33 cellular contexts compared by ENCODE assay signal in genomic region chr7:67414858-67415257, GRCh38.
A peak's percentile ranks its signal among the peaks of the same experiment; 100 is the strongest.
DNase-seq lines count a peak whose midpoint lies in the region; ATAC-seq, FAIRE-seq and TF ChIP-seq lines count a peak whose summit lies in the region.
"Had no signal": no experiment of that assay in that cellular context is flagged by ENCODE, and none has a peak within 500 bp of the region (broad histone marks: within the 10 kb centered on the region; RNA-seq: fewer than 3 reads in every experiment).

No MANE protein-coding gene starts in this region.

- TF ChIP-seq POLR2A in HepG2 (IDR thresholded peaks at IDR 0.05; ENCODE audit: insufficient read depth in 1 of 2, low read depth in 2 of 2, low read length in 2 of 2) (no peak), right lobe of liver (IDR thresholded peaks at IDR 0.05) (no peak), adrenal gland (IDR thresholded peaks at IDR 0.05) (no peak)

- H3K27me3 Mint-ChIP-seq in chondrocyte (ENCODE audit: low read depth) = peaks cover 8% of the 10 kb centered on the region
- H3K27me3 Mint-ChIP-seq: CD4-positive, CD25-positive, alpha-beta regulatory T cell had no signal

- no peak overlapping the region for H2AFZ ChIP-seq in HepG2 (ENCODE audit: low read length)

- no peak overlapping the region for H3K4me3 Mint-ChIP-seq in chondrocyte (ENCODE audit: unreplicated experiment)
- H3K4me3 Mint-ChIP-seq: B cell; CD14-positive monocyte; CD4-positive, alpha-beta memory T cell; CD4-positive, alpha-beta T cell; CD4-positive, CD25-positive, alpha-beta regulatory T cell; CD8-positive, alpha-beta memory T cell; CD8-positive, alpha-beta T cell had no signal

- H3K27ac ChIP-seq in HepG2 (ENCODE audit: extremely low read length, insufficient read depth, low read length) (no peak overlapping the region), right lobe of liver (no peak overlapping the region), adrenal gland (no peak overlapping the region)
- H3K27ac ChIP-seq: 22Rv1; A549; BLaER1; BLaER1 treated with 17β-estradiol and CSF1 and Interleukin-3, amounts not matched to agents 10 nM and 100 nM; C4-2B had no signal

- CTCF ChIA-PET in HepG2 (lab: Yijun Ruan, JAX; ENCODE audit: low intra/inter-chr PET ratio, low total read pairs) = no interaction called here

- TF ChIP-seq CTCF in HepG2 (CRISPR knock-in tag; IDR thresholded peaks at IDR 0.05) (no peak), right lobe of liver (IDR thresholded peaks at IDR 0.05) (no peak), chondrocyte (IDR thresholded peaks at IDR 0.05) (no peak), adrenal gland (IDR thresholded peaks at IDR 0.05) (no peak)

- peaks cover 17% of the 10 kb centered on the region for H3K9me3 Mint-ChIP-seq in chondrocyte (ENCODE audit: low read depth)

- peaks cover 3% of the 10 kb centered on the region for H3K36me3 Mint-ChIP-seq in chondrocyte (ENCODE audit: low read depth)
- H3K36me3 Mint-ChIP-seq: CD14-positive monocyte; CD4-positive, CD25-positive, alpha-beta regulatory T cell; CD8-positive, alpha-beta T cell had no signal

- ATAC-seq in HepG2 (no peak), right lobe of liver (no peak)
- ATAC-seq: A549; CD8-positive, alpha-beta T cell had no signal

- no peak overlapping the region for H3K9ac ChIP-seq in HepG2 (ENCODE audit: insufficient read depth, low read depth, low read length)
- H3K9ac ChIP-seq: BLaER1; BLaER1 treated with 17β-estradiol and CSF1 and Interleukin-3, amounts not matched to agents 10 nM and 100 nM had no signal

- intact Hi-C loops in HepG2 (cut with micrococcal nuclease; ENCODE audit: unreplicated experiment) (no loop called here), right lobe of liver (cut with DNase I) (no loop called here), adrenal gland (cut with DNase I) (no loop called here)

- FAIRE-seq in HepG2 (lab: Jason Lieb, UNC) = no peak
- FAIRE-seq: A204.1, A549, D721Med had no signal

- H3K36me3 ChIP-seq in HepG2 (replicated peaks in 1 of 2; ENCODE audit: control insufficient read depth in 1 of 2, insufficient read depth in 2 of 2, low read length in 2 of 2) (no peaks in the 10 kb centered on the region), right lobe of liver (no peaks in the 10 kb centered on the region), adrenal gland (replicated peaks in 1 of 2) (no peaks in the 10 kb centered on the region)
- H3K36me3 ChIP-seq: BE2C; BLaER1; BLaER1 treated with 17β-estradiol and CSF1 and Interleukin-3, amounts not matched to agents 10 nM and 100 nM had no signal

- no peak overlapping the region for H3K4me2 ChIP-seq in HepG2 (ENCODE audit: low read depth, low read length)
- H3K4me2 ChIP-seq: A549; BLaER1; BLaER1 treated with 17β-estradiol and CSF1 and Interleukin-3, amounts not matched to agents 10 nM and 100 nM had no signal

- TF ChIP-seq EP300 in HepG2 (IDR thresholded peaks at IDR 0.05; ENCODE audit: low read depth in 2 of 2, low read length in 2 of 2) (no peak), HepG2 (CRISPR knock-in tag; IDR thresholded peaks at IDR 0.05; ENCODE audit: borderline replicate concordance) (no peak)

- no peaks in the 10 kb centered on the region for H4K20me1 ChIP-seq in HepG2 (ENCODE audit: insufficient read depth, low read length)
- H4K20me1 ChIP-seq: BLaER1; BLaER1 treated with 17β-estradiol and CSF1 and Interleukin-3, amounts not matched to agents 10 nM and 100 nM had no signal

- DNase-seq in HepG2 (ENCODE audit: low spot score) (no peak), right lobe of liver (no peak), chondrocyte (ENCODE audit: low spot score) (peak; percentile 2), adrenal gland (no peak)
- DNase-seq: 8988T; ACHN; AML-193; BE2C; C1 segment of cervical spinal cord; Caco-2; Calu3; CD4-positive, alpha-beta memory T cell; CD4-positive, alpha-beta T cell; CD4-positive, CD25-positive, alpha-beta regulatory T cell; CD8-positive, alpha-beta memory T cell; CD8-positive, alpha-beta T cell; COR-L47; DMS 273 treated with DMSO at 0.1 percent for 48 hours; DMS153; DMS53; DMS79; DMS79 treated with DMSO at 0.1 percent for 48 hours; DND-41; EL had no signal

- H3K79me2 ChIP-seq in HepG2 (ENCODE audit: insufficient read depth, low read length) = no peaks in the 10 kb centered on the region

- no peaks in the 10 kb centered on the region for H3K4me1 ChIP-seq in HepG2 (ENCODE audit: insufficient read depth, low read length)
- H3K4me1 ChIP-seq in right lobe of liver = no peaks in the 10 kb centered on the region
- no peaks in the 10 kb centered on the region for H3K4me1 ChIP-seq in adrenal gland (replicated peaks in 1 of 2)
- H3K4me1 ChIP-seq: A549; BE2C; BLaER1; BLaER1 treated with 17β-estradiol and CSF1 and Interleukin-3, amounts not matched to agents 10 nM and 100 nM; Caco-2 had no signal

- H3K4me3 ChIP-seq in HepG2 (replicated peaks in 1 of 3; ENCODE audit: insufficient read depth in 1 of 3, low read depth in 2 of 3, low read length in 3 of 3) (no peak overlapping the region), right lobe of liver (no peak overlapping the region), adrenal gland (no peak overlapping the region)
- H3K4me3 ChIP-seq: A549; BLaER1; BLaER1 treated with 17β-estradiol and CSF1 and Interleukin-3, amounts not matched to agents 10 nM and 100 nM had no signal

- in situ Hi-C loops in HepG2 (cut with HindIII; ENCODE audit: extremely low pct_ligation_motif_present, low pct_unique_long_range_greater_than_20kb) = no loop called here

- BruUV-seq in HepG2 (replicated peaks; lab: Mats Ljungman, UMichigan) = no TSS peak

- H3K9me3 ChIP-seq in HepG2 (ENCODE audit: low read length) = no peaks in the 10 kb centered on the region
- no peaks in the 10 kb centered on the region for H3K9me3 ChIP-seq in right lobe of liver
- no peaks in the 10 kb centered on the region for H3K9me3 ChIP-seq in adrenal gland (replicated peaks in 1 of 3)
- H3K9me3 ChIP-seq: A549, BE2C, Caco-2 had no signal

- peaks cover 0 to 9% of the 10 kb centered on the region in 2 experiments; a peak in 1 of 5 replicates for H3K27me3 ChIP-seq in HepG2 (ENCODE audit: control insufficient read depth in 1 of 2, insufficient read depth in 2 of 2, low read length in 2 of 2)
- no peaks in the 10 kb centered on the region for H3K27me3 ChIP-seq in right lobe of liver
- no peaks in the 10 kb centered on the region for H3K27me3 ChIP-seq in adrenal gland
- H3K27me3 ChIP-seq: BE2C; BLaER1; BLaER1 treated with 17β-estradiol and CSF1 and Interleukin-3, amounts not matched to agents 10 nM and 100 nM had no signal

- POLR2A ChIA-PET in HepG2 (lab: Yijun Ruan, JAX) = no interaction called here

- 0% methylated on average over 5 of the region's 6 CpGs for WGBS in HepG2 (ENCODE audit: low lambda C conversion rate)
- WGBS in right lobe of liver (ENCODE audit: insufficient coverage, low coverage, low lambda C conversion rate, missing lambda C conversion rate) = 77% methylated on average over 3 of the region's 6 CpGs
- WGBS in adrenal gland, 4 donors = 93 to 97% (median 93%) methylated on average over 6 of the region's 6 CpGs

- no peak overlapping the region for H3K27ac Mint-ChIP-seq in chondrocyte (ENCODE audit: unreplicated experiment)
- H3K27ac Mint-ChIP-seq: B cell; CD14-positive monocyte; CD4-positive, alpha-beta memory T cell; CD4-positive, alpha-beta T cell; CD4-positive, CD25-positive, alpha-beta regulatory T cell; CD8-positive, alpha-beta memory T cell; CD8-positive, alpha-beta T cell had no signal

- no peaks in the 10 kb centered on the region for H3K4me1 Mint-ChIP-seq in chondrocyte (ENCODE audit: low read depth)
- H3K4me1 Mint-ChIP-seq: B cell; CD14-positive monocyte; CD4-positive, alpha-beta memory T cell; CD4-positive, CD25-positive, alpha-beta regulatory T cell; CD8-positive, alpha-beta memory T cell had no signal

- no peak for TF ChIP-seq RAD21 in HepG2 (CRISPR knock-in tag; IDR thresholded peaks at IDR 0.05)

TF ChIP-seq in HepG2, 621 proteins besides CTCF, POLR2A, EP300 and RAD21:
- TF ChIP-seq ZNF501 (CRISPR knock-in tag; IDR thresholded peaks at IDR 0.05) (no peak), ZNF564 (CRISPR knock-in tag; IDR thresholded peaks at IDR 0.05) (peak; percentile 90; the same call in 1 of the 2 replicates)
